28 cellular contexts compared by ENCODE assay signal in the genomic region with DNA sequence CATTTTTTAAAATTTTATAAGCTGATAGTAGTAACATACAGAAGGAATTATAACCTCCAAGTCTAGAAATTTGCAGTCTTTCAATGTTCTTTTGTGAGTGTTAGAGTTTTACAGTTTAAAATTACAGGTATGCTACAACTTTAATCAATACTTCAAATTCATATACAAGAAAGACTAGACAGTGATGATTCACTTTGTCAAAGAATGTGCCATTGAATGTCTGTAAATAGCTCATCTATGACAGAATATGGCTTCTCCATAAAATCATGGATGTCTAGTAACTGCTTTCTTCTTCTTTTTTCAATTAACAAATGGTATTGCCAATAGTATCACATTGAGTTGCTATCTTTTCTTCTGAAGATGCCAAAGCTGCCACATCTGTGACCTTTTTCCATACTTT.
"Had no signal": no experiment of that assay in that cellular context is flagged by ENCODE, and none has a peak within 500 bp of the region (broad histone marks: within the 10 kb centered on the region; RNA-seq: fewer than 3 reads in every experiment).

No MANE protein-coding gene starts in this region.

- H3K9me3 ChIP-seq: heart right ventricle, left lung, lower lobe of right lung, neutrophil, ovary, spleen, stomach, testis, thyroid gland, transverse colon, upper lobe of right lung had no signal

- DNase-seq: heart right ventricle; islet precursor cell; left cardiac atrium; left lung; lower lobe of right lung; mammary epithelial cell; mesenchymal stem cell; naive thymus-derived CD8-positive, alpha-beta T cell; ovary; retina; right cardiac atrium; spleen; stimulated activated CD4-positive, alpha-beta T cell treated with anti-CD3 and anti-CD28 coated beads, Interleukin-4, amount 100 ng/mL, for 24 hours; stimulated activated CD8-positive, alpha-beta memory T cell treated with anti-CD3 and anti-CD28 coated beads, Interleukin-4, amount 100 ng/mL, for 48 hours; stimulated activated naive B cell treated with anti-CD40 and anti-IgM and Interleukin-4, amounts not matched to agents 10 μg/mL and 1 μg/mL and 100 μg/mL, for 72 hours; stimulated activated naive CD8-positive, alpha-beta T cell treated with anti-CD3 and anti-CD28 coated beads, Interleukin-15, Interleukin-2, amounts not matched to agents 100 U/mL and 50 U/mL, for 24 hours; stomach; testis; thyroid gland; transverse colon; upper lobe of right lung had no signal

- H2AFZ ChIP-seq: hepatocyte, neural progenitor cell had no signal

- H3K4me1 ChIP-seq: thyroid gland had no signal

- ATAC-seq: heart right ventricle; left cardiac atrium; left lung; lower lobe of right lung; naive thymus-derived CD8-positive, alpha-beta T cell; right cardiac atrium; sciatic nerve; stimulated activated naive B cell treated with anti-CD40 and anti-IgM and Interleukin-4, amounts not matched to agents 10 μg/mL and 1 μg/mL and 100 μg/mL, for 72 hours; stimulated activated naive CD8-positive, alpha-beta T cell treated with anti-CD3 and anti-CD28 coated beads, Interleukin-15, Interleukin-2, amounts not matched to agents 100 U/mL and 50 U/mL, for 24 hours; upper lobe of right lung had no signal

- H3K9me3 Mint-ChIP-seq: naive thymus-derived CD8-positive, alpha-beta T cell; nephron; neural progenitor cell; stimulated activated naive B cell treated with anti-CD40 and anti-IgM and Interleukin-4, amounts not matched to agents 10 μg/mL and 1 μg/mL and 100 μg/mL, for 72 hours had no signal

- H3K36me3 Mint-ChIP-seq: naive thymus-derived CD8-positive, alpha-beta T cell; neural progenitor cell had no signal

- H3K36me3 ChIP-seq: heart right ventricle, left lung, lower lobe of right lung, neural progenitor cell, neutrophil, ovary, spleen, stomach, thyroid gland, transverse colon, upper lobe of right lung had no signal

- H3K9ac ChIP-seq: neural progenitor cell had no signal

- H3K27me3 ChIP-seq: heart right ventricle, hepatocyte, left lung, neural progenitor cell, neutrophil, ovary, spleen, stomach, testis, thyroid gland, transverse colon, upper lobe of right lung had no signal

- H3K4me2 ChIP-seq: hepatocyte, neural progenitor cell had no signal

- H3K27ac ChIP-seq: heart right ventricle, hepatocyte, left lung, lower lobe of right lung, neural progenitor cell, neutrophil, ovary, skin epidermis, spleen, stomach, testis, thyroid gland, transverse colon, upper lobe of right lung had no signal

- H3K27me3 Mint-ChIP-seq: naive thymus-derived CD8-positive, alpha-beta T cell; progenitor cell of endocrine pancreas; stimulated activated naive B cell treated with anti-CD40 and anti-IgM and Interleukin-4, amounts not matched to agents 10 μg/mL and 1 μg/mL and 100 μg/mL, for 72 hours had no signal

- H3K4me3 ChIP-seq: heart right ventricle, hepatocyte, left lung, lower lobe of right lung, neural progenitor cell, ovary, skin epidermis, spleen, stomach, testis, thyroid gland, transverse colon, upper lobe of right lung had no signal

- H3K4me3 Mint-ChIP-seq: naive thymus-derived CD8-positive, alpha-beta T cell; nephron; neural progenitor cell; stimulated activated naive B cell treated with anti-CD40 and anti-IgM and Interleukin-4, amounts not matched to agents 10 μg/mL and 1 μg/mL and 100 μg/mL, for 72 hours had no signal

- H3K27ac Mint-ChIP-seq: naive thymus-derived CD8-positive, alpha-beta T cell; nephron; neural progenitor cell; progenitor cell of endocrine pancreas; stimulated activated naive B cell treated with anti-CD40 and anti-IgM and Interleukin-4, amounts not matched to agents 10 μg/mL and 1 μg/mL and 100 μg/mL, for 72 hours had no signal
